Comparison of ENCODE assay signal across 22 cellular contexts in genomic region chr2:211347328-211347727, GRCh38.
DNase-seq lines count a peak whose midpoint lies in the region; ATAC-seq and TF ChIP-seq lines count a peak whose summit lies in the region.
"Had no signal": no experiment of that assay in that cellular context is flagged by ENCODE, and none has a peak within 500 bp of the region (broad histone marks: within the 10 kb centered on the region; RNA-seq: fewer than 3 reads in every experiment).

No MANE protein-coding gene starts in this region.

- peaks cover 14% of the 10 kb centered on the region for H3K4me1 Mint-ChIP-seq in endodermal cell
- H3K4me1 Mint-ChIP-seq: activated CD4-positive, alpha-beta memory T cell treated with anti-CD3 and anti-CD28 coated beads, Interleukin-2, amount 10 ng/mL, durations not matched to agents 7 days and 5 days; activated naive CD4-positive, alpha-beta T cell treated with anti-CD3 and anti-CD28 coated beads, Interleukin-2, amount 10 ng/mL, durations not matched to agents 7 days and 5 days; immature natural killer cell; stimulated activated naive CD8-positive, alpha-beta T cell treated with anti-CD3 and anti-CD28 coated beads, Interleukin-15, amount 100 ng/mL, for 72 hours had no signal

- no peaks in the 10 kb centered on the region for H3K36me3 Mint-ChIP-seq in endodermal cell (ENCODE audit: low read depth)
- H3K36me3 Mint-ChIP-seq: activated naive CD4-positive, alpha-beta T cell treated with anti-CD3 and anti-CD28 coated beads, Interleukin-2, amount 10 ng/mL, durations not matched to agents 7 days and 5 days; immature natural killer cell had no signal

- H3K27me3 ChIP-seq in Loucy (ENCODE audit: insufficient read depth, low read length, poor library complexity, severe bottlenecking) (no peaks in the 10 kb centered on the region), endodermal cell (ENCODE audit: control insufficient read depth, insufficient read depth, low read length, poor library complexity, severe bottlenecking) (no peaks in the 10 kb centered on the region)
- H3K27me3 ChIP-seq: heart right ventricle, uterus had no signal

- 83 to 91% methylated on average over 1 to 6 of the region's 6 CpGs for WGBS in endodermal cell (ENCODE audit: insufficient coverage in 1 of 2, insufficient read length in 1 of 2), 2 experiments

- ATAC-seq in HG02610 (IDR thresholded peaks at IDR 0.05; ENCODE audit: unreplicated experiment), result no peak
- ATAC-seq: effector memory CD8-positive, alpha-beta T cell; heart right ventricle; left ventricle myocardium superior; stimulated activated naive CD8-positive, alpha-beta T cell treated with anti-CD3 and anti-CD28 coated beads, Interleukin-15, amount 100 ng/mL, for 72 hours had no signal

- no peak overlapping the region for H3K4me3 Mint-ChIP-seq in endodermal cell
- H3K4me3 Mint-ChIP-seq: activated CD4-positive, alpha-beta memory T cell treated with anti-CD3 and anti-CD28 coated beads, Interleukin-2, amount 10 ng/mL, durations not matched to agents 7 days and 5 days; activated naive CD4-positive, alpha-beta T cell treated with anti-CD3 and anti-CD28 coated beads, Interleukin-2, amount 10 ng/mL, durations not matched to agents 7 days and 5 days; activated T-cell treated with anti-CD3 and anti-CD28 coated beads, Interleukin-2, amount 50 U/mL, for 24 hours; effector memory CD8-positive, alpha-beta T cell; immature natural killer cell; stimulated activated naive CD8-positive, alpha-beta T cell treated with anti-CD3 and anti-CD28 coated beads, Interleukin-15, amount 100 ng/mL, for 72 hours had no signal

- H3K4me1 ChIP-seq in Loucy (ENCODE audit: insufficient read depth, low read length, poor library complexity, severe bottlenecking), result no peaks in the 10 kb centered on the region
- H3K4me1 ChIP-seq in endodermal cell (ENCODE audit: control insufficient read depth, insufficient read depth, low read length), result no peaks in the 10 kb centered on the region
- H3K4me1 ChIP-seq: heart right ventricle, uterus had no signal

- no peak overlapping the region for H3K4me2 ChIP-seq in Loucy (ENCODE audit: low read depth, low read length, poor library complexity, severe bottlenecking)

- H3K9me3 Mint-ChIP-seq in endodermal cell, result peaks cover 6% of the 10 kb centered on the region
- H3K9me3 Mint-ChIP-seq: activated CD4-positive, alpha-beta memory T cell treated with anti-CD3 and anti-CD28 coated beads, Interleukin-2, amount 10 ng/mL, durations not matched to agents 7 days and 5 days; activated naive CD4-positive, alpha-beta T cell treated with anti-CD3 and anti-CD28 coated beads, Interleukin-2, amount 10 ng/mL, durations not matched to agents 7 days and 5 days; activated T-cell treated with anti-CD3 and anti-CD28 coated beads, Interleukin-2, amount 50 U/mL, for 24 hours had no signal

- H3K27me3 Mint-ChIP-seq in endodermal cell (ENCODE audit: insufficient read depth), result no peaks in the 10 kb centered on the region
- H3K27me3 Mint-ChIP-seq: activated CD4-positive, alpha-beta memory T cell treated with anti-CD3 and anti-CD28 coated beads, Interleukin-2, amount 10 ng/mL, durations not matched to agents 7 days and 5 days; activated naive CD4-positive, alpha-beta T cell treated with anti-CD3 and anti-CD28 coated beads, Interleukin-2, amount 10 ng/mL, durations not matched to agents 7 days and 5 days; activated T-cell treated with anti-CD3 and anti-CD28 coated beads, Interleukin-2, amount 50 U/mL, for 24 hours; effector memory CD8-positive, alpha-beta T cell; stimulated activated naive CD8-positive, alpha-beta T cell treated with anti-CD3 and anti-CD28 coated beads, Interleukin-15, amount 100 ng/mL, for 72 hours had no signal

- DNase-seq in GM12865 (ENCODE audit: low read depth) (peak; percentile 31), endodermal cell (peak; percentile 76), NCI-H446 (lab: John Stamatoyannopoulos, UW) (no peak)
- DNase-seq in activated naive CD4-positive, alpha-beta T cell treated with anti-CD3 and anti-CD28 coated beads, Interleukin-2, amount 50 U/mL, for 16 hours, result no peak
- no peak for DNase-seq in activated CD4-positive, CD25-positive, alpha-beta regulatory T cell treated with anti-CD3 and anti-CD28 coated beads, Interleukin-2, amount 50 U/mL, for 72 hours
- DNase-seq: activated CD4-positive, alpha-beta memory T cell treated with anti-CD3 and anti-CD28 coated beads, Interleukin-2, amount 10 ng/mL, durations not matched to agents 7 days and 5 days; activated naive CD4-positive, alpha-beta T cell treated with anti-CD3 and anti-CD28 coated beads, Interleukin-2, amount 10 ng/mL, durations not matched to agents 7 days and 5 days; activated T-cell treated with anti-CD3 and anti-CD28 coated beads, Interleukin-2, amount 50 U/mL, for 24 hours; effector memory CD8-positive, alpha-beta T cell; GF-D8; heart right ventricle; immature natural killer cell; KG1; left ventricle myocardium superior; NCI-H1417 treated with DMSO at 0.1 percent for 48 hours; NCI-H2171 treated with DMSO at 0.1 percent for 48 hours; NCI-H748 treated with DMSO at 0.1 percent for 48 hours; stimulated activated naive CD8-positive, alpha-beta T cell treated with anti-CD3 and anti-CD28 coated beads, Interleukin-15, amount 100 ng/mL, for 72 hours; uterus had no signal

- H3K27ac ChIP-seq in C4-2B, result no peak overlapping the region
- H3K27ac ChIP-seq in endodermal cell (ENCODE audit: low read depth, low read length), result no peak overlapping the region
- H3K27ac ChIP-seq: heart right ventricle, uterus had no signal

- H3K9ac ChIP-seq in Loucy (ENCODE audit: low read depth, low read length, poor library complexity, severe bottlenecking), result no peak overlapping the region
- H3K9ac ChIP-seq in endodermal cell (ENCODE audit: extremely low read depth, low read length, poor library complexity, severe bottlenecking), result no peak overlapping the region

- no peaks in the 10 kb centered on the region for H3K9me2 ChIP-seq in Loucy (replicated peaks; ENCODE audit: low read depth, low read length)

- no peak overlapping the region for H3K27ac Mint-ChIP-seq in endodermal cell
- H3K27ac Mint-ChIP-seq: activated CD4-positive, alpha-beta memory T cell treated with anti-CD3 and anti-CD28 coated beads, Interleukin-2, amount 10 ng/mL, durations not matched to agents 7 days and 5 days; activated naive CD4-positive, alpha-beta T cell treated with anti-CD3 and anti-CD28 coated beads, Interleukin-2, amount 10 ng/mL, durations not matched to agents 7 days and 5 days; activated T-cell treated with anti-CD3 and anti-CD28 coated beads, Interleukin-2, amount 50 U/mL, for 24 hours; effector memory CD8-positive, alpha-beta T cell; immature natural killer cell; stimulated activated naive CD8-positive, alpha-beta T cell treated with anti-CD3 and anti-CD28 coated beads, Interleukin-15, amount 100 ng/mL, for 72 hours had no signal

- H3K36me3 ChIP-seq in Loucy (ENCODE audit: insufficient read depth, low read length), result no peaks in the 10 kb centered on the region
- no peaks in the 10 kb centered on the region for H3K36me3 ChIP-seq in endodermal cell (ENCODE audit: control insufficient read depth, insufficient read depth, low read length)
- H3K36me3 ChIP-seq: heart right ventricle, uterus had no signal

- H3K79me2 ChIP-seq in Loucy (ENCODE audit: insufficient read depth, low read length), result no peaks in the 10 kb centered on the region

- no peak overlapping the region for H3K4me3 ChIP-seq in GM12865 (ENCODE audit: low read depth, low read length)
- no peak overlapping the region for H3K4me3 ChIP-seq in Loucy (ENCODE audit: low read length, poor library complexity, severe bottlenecking)
- H3K4me3 ChIP-seq in endodermal cell (ENCODE audit: low read length), result no peak overlapping the region
- H3K4me3 ChIP-seq: heart right ventricle, uterus had no signal

- H2AFZ ChIP-seq in Loucy (ENCODE audit: low read length), result no peak overlapping the region

- TF ChIP-seq CTCF in C4-2B (conservative IDR thresholded peaks at IDR 0.05) (peak; percentile 26), GM12865 (IDR thresholded peaks at IDR 0.05; ENCODE audit: insufficient read depth, low read depth, low read length, missing control alignments) (peak; percentile 20), Loucy (conservative IDR thresholded peaks at IDR 0.05; ENCODE audit: low read length) (peak; percentile 45), endodermal cell (conservative IDR thresholded peaks at IDR 0.05) (peak; percentile 63)

- H3F3A ChIP-seq in Loucy (ENCODE audit: low read depth), result no peaks in the 10 kb centered on the region

- H4K20me1 ChIP-seq in Loucy (ENCODE audit: insufficient read depth, low read length, poor library complexity, severe bottlenecking), result no peaks in the 10 kb centered on the region

- no peaks in the 10 kb centered on the region for H3K9me3 ChIP-seq in Loucy (ENCODE audit: insufficient read depth, low read depth, low read length)
- H3K9me3 ChIP-seq in endodermal cell (ENCODE audit: control insufficient read depth, low read length), result peaks cover 22% of the 10 kb centered on the region
- H3K9me3 ChIP-seq: uterus had no signal

Comparison
In these comparisons a context has a peak if more than half of its experiments do, and no peak if none do; other contexts are left out.
1. DNase-seq: peak in GM12865 (single experiment) and endodermal cell (single experiment); none in activated naive CD4-positive, alpha-beta T cell treated with anti-CD3 and anti-CD28 coated beads, Interleukin-2, amount 50 U/mL, for 16 hours (single experiment), activated CD4-positive, CD25-positive, alpha-beta regulatory T cell treated with anti-CD3 and anti-CD28 coated beads, Interleukin-2, amount 50 U/mL, for 72 hours (single experiment) and NCI-H446 (0 of 2).
2. Peak in every context shown above with its lines, with median percentiles within 50 percentile points of each other: CTCF ChIP-seq.